Comparison of ENCODE assay signal across 8 cellular contexts in genomic region chr12:120686151-120686689, GRCh38. TPM values are rescaled to one million over a fixed set of nuclear protein-coding genes. Genes with fewer than 3 reads are reported as not detected.
DNase-seq lines count a peak whose midpoint lies in the region; ATAC-seq and TF ChIP-seq lines count a peak whose summit lies in the region.

No MANE protein-coding gene starts in this region.

- peaks cover 39% of the 10 kb centered on the region for H3K79me2 ChIP-seq in OCI-LY1 (ENCODE audit: insufficient read depth, low read length)

- no peaks in the 10 kb centered on the region for H4K20me1 ChIP-seq in OCI-LY1 (ENCODE audit: insufficient read depth, low read length)

- DNase-seq in D341Med (ENCODE audit: low spot score) = peak; percentile 98
- peak; percentile 81 for DNase-seq in HuH-7 (ENCODE audit: low spot score)
- peak; percentile 92 for DNase-seq in activated T-cell treated with anti-CD3 and anti-CD28 coated beads for 24 hours (ENCODE audit: low read depth)
- DNase-seq in epithelial cell of prostate (ENCODE audit: low read depth, low spot score) = peak; percentile 89
- peak; percentile 98 to 100 (median 99) for DNase-seq in mucosa of descending colon
- DNase-seq in stimulated activated CD8-positive, alpha-beta memory T cell treated with anti-CD3 and anti-CD28 coated beads, Interleukin-4, amount 100 ng/mL, for 24 hours (ENCODE audit: low read depth) = peak; percentile 95

- intact Hi-C loops in mucosa of descending colon (cut with DNase I, micrococcal nuclease) = no loop called here

- H2AFZ ChIP-seq in OCI-LY1 (ENCODE audit: low read length) = peak overlapping the region; percentile 53; the same call in 1 of the 2 replicates

- H3K36me3 ChIP-seq in OCI-LY1 (ENCODE audit: insufficient read depth, low read length) (no peaks in the 10 kb centered on the region), mucosa of descending colon (ENCODE audit: low read depth) (no peaks in the 10 kb centered on the region)

- no peaks in the 10 kb centered on the region for H3K9me2 ChIP-seq in OCI-LY1 (ENCODE audit: low read depth, low read length)

- H3K4me1 ChIP-seq in OCI-LY1 (ENCODE audit: insufficient read depth, low read length, severe bottlenecking) = peaks cover 35% of the 10 kb centered on the region
- H3K4me1 ChIP-seq in mucosa of descending colon (ENCODE audit: low read depth) = peaks cover 13% of the 10 kb centered on the region

- ATAC-seq in GM21515 (IDR thresholded peaks at IDR 0.05; ENCODE audit: unreplicated experiment) = peak; percentile 68
- ATAC-seq in mucosa of descending colon = peak; percentile 84

- H3K27me3 ChIP-seq in OCI-LY1 (ENCODE audit: insufficient read depth, low read length) = no peaks in the 10 kb centered on the region

- H3K9ac ChIP-seq in OCI-LY1 (ENCODE audit: low read length) = peak overlapping the region; percentile 69

- H3K9me3 ChIP-seq in OCI-LY1 (ENCODE audit: low read length) = no peaks in the 10 kb centered on the region
- H3K9me3 ChIP-seq in mucosa of descending colon = no peaks in the 10 kb centered on the region

- H3K27ac ChIP-seq in OCI-LY1 (ENCODE audit: low read depth, low read length, poor library complexity, severe bottlenecking) = peak overlapping the region; percentile 89
- peak overlapping the region; percentile 85 for H3K27ac ChIP-seq in epithelial cell of prostate

- peak overlapping the region; percentile 72 for H3K4me3 ChIP-seq in OCI-LY1 (ENCODE audit: low read depth, low read length, poor library complexity, severe bottlenecking)
- H3K4me3 ChIP-seq in mucosa of descending colon = peak overlapping the region; percentile 81

- TF ChIP-seq CTCF in OCI-LY1 (IDR thresholded peaks at IDR 0.05; ENCODE audit: low read length) (no peak), mucosa of descending colon (IDR thresholded peaks at IDR 0.05) (no peak)

- 0 out of 2 replicates have a peak, but pooled peaks cover 4% of the 10 kb centered on the region for H3F3A ChIP-seq in OCI-LY1 (ENCODE audit: insufficient read depth, low read length)

- H3K4me2 ChIP-seq in OCI-LY1 (ENCODE audit: low read length) = peak overlapping the region; percentile 80

RNA-seq across cellular contexts. Expression of gene MLEC, which starts 0.7 kb away (rescaled TPM):
- 100 to 1,000 TPM; 166 to 281 (median 272) TPM for total RNA-seq in mucosa of descending colon

RNA-seq across cellular contexts. Expression of gene UNC119B, which starts 24.0 kb away (rescaled TPM):
- total RNA-seq in mucosa of descending colon = 10 to 100 TPM; 20.5 to 26.7 (median 23.3) TPM

RNA-seq across cellular contexts. Expression of gene ACADS, which starts 39.4 kb away (rescaled TPM):
- total RNA-seq in mucosa of descending colon = 100 to 1,000 TPM in 2 of 3 donors, 10 to 100 TPM in 1; 84.8 to 175 (median 129) TPM

RNA-seq across cellular contexts. Expression of gene CABP1, which starts 45.8 kb away (rescaled TPM):
- 1 to 10 TPM in 2 of 3 donors, under 1 TPM in 1; 0.51 to 1.8 (median 1.2) TPM for total RNA-seq in mucosa of descending colon

Comparison
In these comparisons a context has a peak if more than half of its experiments do, and no peak if none do; other contexts are left out.
1. Peak in every context shown above with its lines: DNase-seq, ATAC-seq, H3K4me3 ChIP-seq and H3K27ac ChIP-seq.